In genomic region chr20:61768926-61769832, GRCh38 we compare ENCODE assay signal across 12 cellular contexts.
DNase-seq lines count a peak whose midpoint lies in the region; ATAC-seq and TF ChIP-seq lines count a peak whose summit lies in the region.
"Had no signal": no experiment of that assay in that cellular context is flagged by ENCODE, and none has a peak within 500 bp of the region (broad histone marks: within the 10 kb centered on the region; RNA-seq: fewer than 3 reads in every experiment).

No MANE protein-coding gene starts in this region.

- H3K4me3 Mint-ChIP-seq in chondrocyte (ENCODE audit: unreplicated experiment): no peak overlapping the region
- H3K4me3 Mint-ChIP-seq in osteocyte (ENCODE audit: unreplicated experiment): no peak overlapping the region
- no peak overlapping the region for H3K4me3 Mint-ChIP-seq in activated naive CD8-positive, alpha-beta T cell treated with anti-CD3 and anti-CD28 coated beads, Interleukin-2, amount 50 U/mL, for 24 hours
- H3K4me3 Mint-ChIP-seq: GM23338, H9 had no signal

- H3K36me3 Mint-ChIP-seq in chondrocyte (ENCODE audit: low read depth) (no peaks in the 10 kb centered on the region), osteocyte (ENCODE audit: unreplicated experiment) (no peaks in the 10 kb centered on the region)
- H3K36me3 Mint-ChIP-seq in activated naive CD8-positive, alpha-beta T cell treated with anti-CD3 and anti-CD28 coated beads, Interleukin-2, amount 50 U/mL, for 24 hours (ENCODE audit: low read depth): no peaks in the 10 kb centered on the region

- peaks cover 30% of the 10 kb centered on the region for H3K27me3 ChIP-seq in suprapubic skin

- H3K9me3 Mint-ChIP-seq in chondrocyte (ENCODE audit: low read depth): no peaks in the 10 kb centered on the region
- no peaks in the 10 kb centered on the region for H3K9me3 Mint-ChIP-seq in osteocyte (ENCODE audit: unreplicated experiment)
- H3K9me3 Mint-ChIP-seq in activated naive CD8-positive, alpha-beta T cell treated with anti-CD3 and anti-CD28 coated beads, Interleukin-2, amount 50 U/mL, for 24 hours: no peaks in the 10 kb centered on the region
- H3K9me3 Mint-ChIP-seq: GM23338, H9 had no signal

- WGBS in suprapubic skin: 64% methylated on average over 19 of the region's 20 CpGs

- CTCF ChIA-PET in HEK293 (lab: Yijun Ruan, JAX): interaction anchor here (1.0 kb wide), 1 partner anchor 11 kb away, joined by 3 read pairs; no protein-coding TSS in a partner anchor

- H3K4me1 Mint-ChIP-seq in chondrocyte (ENCODE audit: low read depth) (no peaks in the 10 kb centered on the region), osteocyte (ENCODE audit: unreplicated experiment) (no peaks in the 10 kb centered on the region)
- H3K4me1 Mint-ChIP-seq in activated naive CD8-positive, alpha-beta T cell treated with anti-CD3 and anti-CD28 coated beads, Interleukin-2, amount 50 U/mL, for 24 hours: no peaks in the 10 kb centered on the region
- H3K4me1 Mint-ChIP-seq: GM23338 had no signal

- no peak overlapping the region for H3K27ac Mint-ChIP-seq in chondrocyte (ENCODE audit: unreplicated experiment)
- no peak overlapping the region for H3K27ac Mint-ChIP-seq in osteocyte (ENCODE audit: unreplicated experiment)
- no peak overlapping the region for H3K27ac Mint-ChIP-seq in activated naive CD8-positive, alpha-beta T cell treated with anti-CD3 and anti-CD28 coated beads, Interleukin-2, amount 50 U/mL, for 24 hours
- H3K27ac Mint-ChIP-seq: GM23338, H9 had no signal

- DNase-seq in chondrocyte (ENCODE audit: low spot score) (peak; percentile 65), mesenteric fat pad (ENCODE audit: low spot score) (peak; percentile 73), suprapubic skin (ENCODE audit: low spot score in 2 of 2) (peak; percentile 62 to 67), osteocyte (ENCODE audit: extremely low spot score, unreplicated experiment) (no peak)
- no peak for DNase-seq in activated naive CD8-positive, alpha-beta T cell treated with anti-CD3 and anti-CD28 coated beads, Interleukin-2, amount 50 U/mL, for 24 hours
- DNase-seq: DMS79, H9 had no signal

- no peaks in the 10 kb centered on the region for H3K9me3 ChIP-seq in HEK293 (ENCODE audit: control insufficient read depth, insufficient read depth, low read depth, low read length)
- H3K9me3 ChIP-seq in suprapubic skin: no peaks in the 10 kb centered on the region
- H3K9me3 ChIP-seq: A549 had no signal

- peaks cover 17% of the 10 kb centered on the region for H3K27me3 Mint-ChIP-seq in chondrocyte (ENCODE audit: low read depth)
- H3K27me3 Mint-ChIP-seq in osteocyte (ENCODE audit: unreplicated experiment): no peaks in the 10 kb centered on the region
- H3K27me3 Mint-ChIP-seq in activated naive CD8-positive, alpha-beta T cell treated with anti-CD3 and anti-CD28 coated beads, Interleukin-2, amount 50 U/mL, for 24 hours: no peaks in the 10 kb centered on the region

- no peak for TF ChIP-seq CTCF in HEK293 (tag by site-specific recombination; IDR thresholded peaks at IDR 0.05)
- TF ChIP-seq CTCF in chondrocyte (IDR thresholded peaks at IDR 0.05): no peak
- TF ChIP-seq CTCF in suprapubic skin (IDR thresholded peaks at IDR 0.05): no peak
- TF ChIP-seq CTCF in osteocyte (IDR thresholded peaks at IDR 0.05): no peak

- no peaks in the 10 kb centered on the region for H3K4me1 ChIP-seq in HEK293 (ENCODE audit: control insufficient read depth, insufficient read depth, low read length)
- peaks cover 3% of the 10 kb centered on the region for H3K4me1 ChIP-seq in suprapubic skin
- H3K4me1 ChIP-seq: A549 had no signal

- H3K27ac ChIP-seq in HEK293 (ENCODE audit: extremely low read depth, low read depth, low read length) (no peak overlapping the region), suprapubic skin (no peak overlapping the region)
- H3K27ac ChIP-seq: A549 had no signal

- H3K4me3 ChIP-seq in HEK293 (ENCODE audit: low read depth, low read length) (no peak overlapping the region), suprapubic skin (no peak overlapping the region)
- H3K4me3 ChIP-seq: A549, GM12878, GM23338, K562 had no signal

- no peak for ATAC-seq in activated naive CD8-positive, alpha-beta T cell treated with anti-CD3 and anti-CD28 coated beads, Interleukin-2, amount 50 U/mL, for 24 hours
- ATAC-seq: A549, GM12878, GM23338, K562 had no signal

- POLR2A ChIA-PET in HEK293 (lab: Yijun Ruan, JAX): no interaction called here

- H3K36me3 ChIP-seq in HEK293 (ENCODE audit: control insufficient read depth in 2 of 2, insufficient read depth in 1 of 2, low read length in 2 of 2): no peaks in the 10 kb centered on the region
- H3K36me3 ChIP-seq in suprapubic skin: no peaks in the 10 kb centered on the region

- TF ChIP-seq POLR2A in suprapubic skin (IDR thresholded peaks at IDR 0.05): no peak

- no peak for TF ChIP-seq EP300 in suprapubic skin (IDR thresholded peaks at IDR 0.05)

TF ChIP-seq in HEK293, 187 proteins besides CTCF, POLR2A, EP300 and RAD21:
- TF ChIP-seq ZNF639 (tag by site-specific recombination; IDR thresholded peaks at IDR 0.05) (no peak), ZNF341 (tag by site-specific recombination; IDR thresholded peaks at IDR 0.05; ENCODE audit: low read depth) (peak; percentile 53), KLF1 (tag by site-specific recombination; IDR thresholded peaks at IDR 0.05) (peak; percentile 82)

Comparison
In these comparisons a context has a peak if more than half of its experiments do, and no peak if none do; other contexts are left out.
1. DNase-seq: peak in chondrocyte (single experiment), mesenteric fat pad (single experiment) and suprapubic skin (2 of 2); none in osteocyte (single experiment) and activated naive CD8-positive, alpha-beta T cell treated with anti-CD3 and anti-CD28 coated beads, Interleukin-2, amount 50 U/mL, for 24 hours (single experiment).